8 cellular contexts compared by ENCODE assay signal in genomic region chr17:35448899-35449227, GRCh38. TPM values are rescaled to one million over a fixed set of nuclear protein-coding genes. Genes with fewer than 3 reads are reported as not detected.
DNase-seq lines count a peak whose midpoint lies in the region; ATAC-seq and TF ChIP-seq lines count a peak whose summit lies in the region.

No MANE protein-coding gene starts in this region.

- ATAC-seq in GM18498 (IDR thresholded peaks at IDR 0.05; ENCODE audit: unreplicated experiment) (peak; percentile 7), PC-3 (no peak), sciatic nerve (peak; percentile 12), HG02870 (IDR thresholded peaks at IDR 0.05; ENCODE audit: unreplicated experiment) (no peak)

- DNase-seq in PC-3 = no peak
- DNase-seq in fibroblast of mammary gland (ENCODE audit: low read depth) = no peak
- peak; percentile 63 for DNase-seq in sciatic nerve (ENCODE audit: low spot score)
- DNase-seq in RWPE1 (ENCODE audit: low spot score) = no peak
- no peak for DNase-seq in NCI-H2227 treated with DMSO at 0.1 percent for 48 hours (lab: John Stamatoyannopoulos, UW)
- DNase-seq in SKM-1 treated with dmso at 0.1 percent for 144 hours (lab: John Stamatoyannopoulos, UW; ENCODE audit: unreplicated experiment) = no peak

- POLR2A ChIA-PET in PC-3 (lab: Charles Lee; ENCODE audit: unreplicated experiment) = no interaction called here
- POLR2A ChIA-PET in RWPE1 (lab: Yijun Ruan, JAX; ENCODE audit: low non-redundant PET) = no interaction called here

- H3K27ac ChIP-seq in PC-3 (ENCODE audit: low read length) (no peak overlapping the region), RWPE1 (no peak overlapping the region)

- peak overlapping the region; percentile 74 for H3K4me3 ChIP-seq in PC-3 (ENCODE audit: low read length)
- peak overlapping the region; percentile 56 for H3K4me3 ChIP-seq in fibroblast of mammary gland (ENCODE audit: control insufficient read depth, low read depth, low read length)

- H3K4me2 ChIP-seq in PC-3 (ENCODE audit: low read length) = peak overlapping the region; percentile 98; the same call in 1 of the 2 replicates

- intact Hi-C loops in PC-3 (cut with micrococcal nuclease) = loop anchor here (1.0 kb wide), 1 partner anchor 11 kb away; no protein-coding TSS in a partner anchor
- intact Hi-C loops in sciatic nerve (cut with DNase I) = no loop called here

- H3K9me2 ChIP-seq in PC-3 (replicated peaks; ENCODE audit: low read length) = no peaks in the 10 kb centered on the region

- no peaks in the 10 kb centered on the region for H3F3A ChIP-seq in PC-3 (ENCODE audit: low read length, unreplicated experiment)

- no peaks in the 10 kb centered on the region for H3K36me3 ChIP-seq in PC-3 (ENCODE audit: low read depth, low read length)

- H3K9ac ChIP-seq in PC-3 (ENCODE audit: low read length) = no peak overlapping the region

- CTCF ChIA-PET in PC-3 (lab: Charles Lee) = no interaction called here
- CTCF ChIA-PET in RWPE1 (lab: Yijun Ruan, JAX) = no interaction called here

- H3K79me2 ChIP-seq in PC-3 (ENCODE audit: low read length) = peaks cover 5% of the 10 kb centered on the region; the same call in 1 of the 2 replicates

- H3K27me3 ChIP-seq in PC-3 (ENCODE audit: low read length) = no peaks in the 10 kb centered on the region

- H4K20me1 ChIP-seq in PC-3 (ENCODE audit: low read length) = no peaks in the 10 kb centered on the region

- no TSS peak for BruUV-seq in PC-3 (replicated peaks; lab: Mats Ljungman, UMichigan)

- no peak for TF ChIP-seq CTCF in PC-3 (conservative IDR thresholded peaks at IDR 0.05; ENCODE audit: low read depth, low read length)
- no peak for TF ChIP-seq CTCF in fibroblast of mammary gland (conservative IDR thresholded peaks at IDR 0.05; ENCODE audit: control insufficient read depth, insufficient read depth, low read depth, low read length)
- no peak for TF ChIP-seq CTCF in RWPE1 (conservative IDR thresholded peaks at IDR 0.05; ENCODE audit: low read depth)

- H2AFZ ChIP-seq in PC-3 (ENCODE audit: low read length) = peak overlapping the region; percentile 100

- no peaks in the 10 kb centered on the region for H3K9me3 ChIP-seq in PC-3 (ENCODE audit: low read length)

- H3K4me1 ChIP-seq in PC-3 (ENCODE audit: insufficient read depth, low read length) = 0 out of 2 replicates have a peak, but pooled peaks cover 4% of the 10 kb centered on the region

RNA-seq across cellular contexts. Expression of gene SLFN13, which starts 0.3 kb away (rescaled TPM):
- total RNA-seq in PC-3 (2014; rRNA removed) (4.6 and 8.2 TPM in 2 replicates), sciatic nerve (33.8 TPM)

RNA-seq across cellular contexts. Expression of gene SLFN12, which starts 16.6 kb away (rescaled TPM):
- total RNA-seq in PC-3 (2014; rRNA removed) = not detected in 2 replicates
- total RNA-seq in sciatic nerve = 17.2 TPM

Comparison
In these comparisons a context has a peak if more than half of its experiments do, and no peak if none do; other contexts are left out.
1. ATAC-seq: peak in GM18498 (single experiment) and sciatic nerve (single experiment); none in PC-3 (single experiment) and HG02870 (single experiment).
2. RNA of gene SLFN12, which starts 16.6 kb away (total RNA-seq): 17.2 TPM in sciatic nerve (single experiment); not detected in PC-3; every median in the first group is over 10 times any median in the second.